ENCODE assay signal across 22 cellular contexts in genomic region chr9:132853482-132853881, GRCh38. TPM values are rescaled to one million over a fixed set of nuclear protein-coding genes. Genes with fewer than 3 reads are reported as not detected.
DNase-seq lines count a peak whose midpoint lies in the region; ATAC-seq, FAIRE-seq and TF ChIP-seq lines count a peak whose summit lies in the region.
"Had no signal": no experiment of that assay in that cellular context is flagged by ENCODE, and none has a peak within 500 bp of the region (broad histone marks: within the 10 kb centered on the region; RNA-seq: fewer than 3 reads in every experiment).

No MANE protein-coding gene starts in this region.

- H3K27me3 ChIP-seq in K562 (ENCODE audit: control insufficient read depth in 2 of 2, insufficient read depth in 2 of 2, low read length in 2 of 2): peaks cover 51 to 62% of the 10 kb centered on the region in 2 experiments

- H3K36me3 Mint-ChIP-seq in IgD-negative memory B cell (peaks cover 2% of the 10 kb centered on the region), glutamatergic neuron (ENCODE audit: unreplicated experiment) (no peaks in the 10 kb centered on the region)
- H3K36me3 Mint-ChIP-seq: CD8-positive, alpha-beta T cell had no signal

- H3K9me3 Mint-ChIP-seq in IgD-negative memory B cell (no peaks in the 10 kb centered on the region), glutamatergic neuron (ENCODE audit: unreplicated experiment) (peaks cover 2% of the 10 kb centered on the region)
- H3K9me3 Mint-ChIP-seq: CD4-positive, alpha-beta T cell; CD8-positive, alpha-beta T cell had no signal

- no peak for ATAC-seq in K562
- ATAC-seq in GM21723 (IDR thresholded peaks at IDR 0.05; ENCODE audit: unreplicated experiment): no peak
- ATAC-seq: A549; CD8-positive, alpha-beta T cell had no signal

- H2AFZ ChIP-seq in K562 (ENCODE audit: low read depth, low read length): no peak overlapping the region

- no peak for DNase-seq in K562 (ENCODE audit: extremely low read depth in 1 of 4, low spot score in 3 of 4)
- DNase-seq in glutamatergic neuron: no peak
- no peak for DNase-seq in activated CD4-positive, alpha-beta T cell treated with anti-CD3 and anti-CD28 coated beads, Interleukin-2, amount 50 U/mL, for 4 hours
- DNase-seq in stimulated activated CD4-positive, alpha-beta T cell treated with anti-CD3 and anti-CD28 coated beads, Interleukin-1b, Interleukin-23, amount 100 ng/mL, for 48 hours: no peak
- DNase-seq: AML-193; Caco-2; Calu3; CD4-positive, alpha-beta T cell; CD8-positive, alpha-beta T cell; DMS79 treated with DMSO at 0.1 percent for 48 hours; GF-D8 had no signal

- H3K27ac ChIP-seq in K562 (ENCODE audit: extremely low read depth, low read depth, low read length): no peak overlapping the region
- H3K27ac ChIP-seq: 22Rv1; A549; BLaER1 treated with 17β-estradiol and CSF1 and Interleukin-3, amounts not matched to agents 10 nM and 100 nM; C4-2B had no signal

- H3K4me1 Mint-ChIP-seq in IgD-negative memory B cell (peaks cover 15 to 32% (median 21%) of the 10 kb centered on the region in 3 donors), glutamatergic neuron (ENCODE audit: low read depth, unreplicated experiment) (peaks cover 1% of the 10 kb centered on the region)

- CTCF ChIA-PET in K562 (lab: Yijun Ruan, JAX; ENCODE audit: low intra/inter-chr PET ratio): no interaction called here

- 0 out of 2 replicates have a peak, but pooled peaks cover 3% of the 10 kb centered on the region for H4K20me1 ChIP-seq in K562 (replicated peaks; ENCODE audit: control insufficient read depth, insufficient read depth, low read length)
- H4K20me1 ChIP-seq: BLaER1 treated with 17β-estradiol and CSF1 and Interleukin-3, amounts not matched to agents 10 nM and 100 nM had no signal

- BruUV-seq in K562 (replicated peaks; lab: Mats Ljungman, UMichigan): no TSS peak

- TF ChIP-seq EP300 in K562 (IDR thresholded peaks at IDR 0.05; ENCODE audit: low read length): no peak

- no peak for FAIRE-seq in K562 (lab: Jason Lieb, UNC)
- FAIRE-seq: A549, D721Med, G401.6, GM12891, GM19239 had no signal

- in situ Hi-C loops in K562 (cut with MboI): no loop called here

- H3K27ac Mint-ChIP-seq in IgD-negative memory B cell (peak overlapping the region in 1 of 3 donors; percentile 25), glutamatergic neuron (ENCODE audit: unreplicated experiment) (no peak overlapping the region)
- H3K27ac Mint-ChIP-seq: B cell; CD4-positive, alpha-beta T cell; CD8-positive, alpha-beta T cell had no signal

- no peak overlapping the region for H3K4me2 ChIP-seq in K562 (ENCODE audit: insufficient read depth, low read length)
- H3K4me2 ChIP-seq: A549; BLaER1 treated with 17β-estradiol and CSF1 and Interleukin-3, amounts not matched to agents 10 nM and 100 nM had no signal

- H3K4me1 ChIP-seq in K562 (replicated peaks in 1 of 2; ENCODE audit: control insufficient read depth in 2 of 2, insufficient read depth in 2 of 2, low read length in 2 of 2): peaks cover 0 to 8% of the 10 kb centered on the region in 2 experiments; a peak in 1 of 5 replicates
- H3K4me1 ChIP-seq: A549, Caco-2 had no signal

- H3K9ac ChIP-seq in K562 (ENCODE audit: insufficient read depth in 1 of 2, low read depth in 2 of 2, low read length in 2 of 2): no peak overlapping the region
- H3K9ac ChIP-seq: BLaER1 treated with 17β-estradiol and CSF1 and Interleukin-3, amounts not matched to agents 10 nM and 100 nM had no signal

- no peaks in the 10 kb centered on the region for H3K36me3 ChIP-seq in K562 (ENCODE audit: control insufficient read depth, insufficient read depth, low read length)
- H3K36me3 ChIP-seq: BLaER1 treated with 17β-estradiol and CSF1 and Interleukin-3, amounts not matched to agents 10 nM and 100 nM had no signal

- H3K9me1 ChIP-seq in K562 (ENCODE audit: control insufficient read depth, insufficient read depth, low read length): no peaks in the 10 kb centered on the region

- POLR2A ChIA-PET in K562 (lab: Yijun Ruan, JAX): interaction anchor here (0.6 kb wide), 1 partner anchor 213 kb away, joined by 4 read pairs; no protein-coding TSS in a partner anchor

- no peak for TF ChIP-seq RAD21 in K562 (CRISPR knock-in tag; conservative IDR thresholded peaks at IDR 0.05 in 1 of 2, IDR thresholded peaks at IDR 0.05 in 1 of 2)

- H3K9me3 ChIP-seq in K562 (replicated peaks; ENCODE audit: control insufficient read depth, insufficient read depth, low read depth, low read length): no peaks in the 10 kb centered on the region
- H3K9me3 ChIP-seq: A549; BLaER1 treated with 17β-estradiol and CSF1 and Interleukin-3, amounts not matched to agents 10 nM and 100 nM; Caco-2 had no signal

- TF ChIP-seq POLR2A in K562 (conservative IDR thresholded peaks at IDR 0.05): no peak

- no peak for TF ChIP-seq CTCF in K562 (IDR thresholded peaks at IDR 0.05 in 2 of 3, conservative IDR thresholded peaks at IDR 0.05 in 1 of 3; ENCODE audit: insufficient read depth in 2 of 3, low read depth in 1 of 3, low read length in 3 of 3)
- TF ChIP-seq CTCF in glutamatergic neuron (IDR thresholded peaks at IDR 0.05; ENCODE audit: partially characterized antibody, unreplicated experiment): no peak

- peak overlapping the region in 3 of 4 donors; percentile 48 to 92 (median 84) for H3K4me3 Mint-ChIP-seq in IgD-negative memory B cell
- peak overlapping the region; percentile 20 for H3K4me3 Mint-ChIP-seq in glutamatergic neuron (ENCODE audit: unreplicated experiment)
- H3K4me3 Mint-ChIP-seq: CD4-positive, alpha-beta T cell; CD8-positive, alpha-beta T cell had no signal

- H3K27me3 Mint-ChIP-seq in IgD-negative memory B cell (peaks cover 7% of the 10 kb centered on the region), glutamatergic neuron (ENCODE audit: unreplicated experiment) (peaks cover 5% of the 10 kb centered on the region)
- H3K27me3 Mint-ChIP-seq: B cell; CD4-positive, alpha-beta T cell had no signal

- H3K79me2 ChIP-seq in K562 (ENCODE audit: control insufficient read depth, insufficient read depth, low read length): no peaks in the 10 kb centered on the region

- WGBS in K562 (ENCODE audit: insufficient coverage, low coverage, missing lambda C conversion rate): 3% methylated on average over 3 of the region's 4 CpGs

- H3K4me3 ChIP-seq in K562: no peak overlapping the region
- H3K4me3 ChIP-seq: A549; BLaER1 treated with 17β-estradiol and CSF1 and Interleukin-3, amounts not matched to agents 10 nM and 100 nM had no signal

- intact Hi-C loops in K562 (cut with micrococcal nuclease): no loop called here

TF ChIP-seq in K562, 482 proteins besides CTCF, POLR2A, EP300 and RAD21:
- peak; percentile 54 for TF ChIP-seq ZNF121 (CRISPR knock-in tag; conservative IDR thresholded peaks at IDR 0.05)
- no peak for TF ChIP-seq BCOR (IDR thresholded peaks at IDR 0.05)
- TF ChIP-seq BHLHE40 (IDR thresholded peaks at IDR 0.05; ENCODE audit: low read length): no peak

RNA-seq across cellular contexts. Expression of gene AK8, which starts 24.6 kb away (rescaled TPM):
- polyA plus RNA-seq in IgD-negative memory B cell (11.8 TPM), K562 (2011; rRNA removed) (0.03 TPM in 1 of 2 replicates, not detected in the other), K562 (2014; fragmentation: Illumina TruSeq; extraction: Trizol) (not detected in 2 replicates), K562 (2014; fragmentation: Nextera tagmentation; extraction: Ambion mirVana) (under 1 TPM; 0.06 to 0.37 TPM), K562 (2014; rRNA removed) (not detected in 2 replicates)
- total RNA-seq in K562 (2011; cell fraction: chromatin; rRNA removed; ENCODE audit: low replicate concordance): not detected in 2 replicates
- total RNA-seq in K562 (2011; cell fraction: nucleolus; rRNA removed): not detected in 2 replicates
- 0.22 TPM in 1 of 2 replicates, not detected in the other for total RNA-seq in K562 (2011; cell fraction: nucleoplasm; rRNA removed)
- total RNA-seq in K562 (2014; rRNA removed) (not detected in 2 replicates), K562 (2014; rRNA removed; fragmentation: Illumina TruSeq; extraction: Trizol) (not detected in 2 replicates), K562 (2015; rRNA removed; fragmentation: Illumina TruSeq; extraction: Trizol) (not detected in 2 replicates), K562 (2021) (not detected in 2 replicates), glutamatergic neuron (ENCODE audit: unreplicated experiment) (0.44 TPM)
- not detected in 2 replicates for polyA plus RNA-seq in K562 (2011; cell fraction: cytosol; rRNA removed)
- polyA plus RNA-seq in K562 (2011; cell fraction: nucleus; rRNA removed): 0.06 and 0.09 TPM in 2 replicates
- polyA plus RNA-seq in K562 (2012): 0.05 and 0.36 TPM in 2 replicates
- 0.09 TPM in 1 of 2 replicates, not detected in the other for polyA minus RNA-seq in K562 (2011; rRNA and poly(A)+ RNA removed)
- not detected in 2 replicates for polyA minus RNA-seq in K562 (2011; cell fraction: cytosol; rRNA and poly(A)+ RNA removed)
- 0.22 and 0.27 TPM in 2 replicates for polyA minus RNA-seq in K562 (2011; cell fraction: nucleus; rRNA and poly(A)+ RNA removed)
- total RNA-seq: CD4-positive, alpha-beta T cell; CD8-positive, alpha-beta T cell had no signal

RNA-seq across cellular contexts. Expression of gene SPACA9, which starts 25.2 kb away (rescaled TPM):
- 4.6 TPM for polyA plus RNA-seq in IgD-negative memory B cell
- total RNA-seq in K562 (2011; cell fraction: chromatin; rRNA removed; ENCODE audit: low replicate concordance): 0.33 and 0.46 TPM in 2 replicates
- total RNA-seq in K562 (2011; cell fraction: nucleolus; rRNA removed): 0.17 and 0.26 TPM in 2 replicates
- 0.37 and 0.69 TPM in 2 replicates for total RNA-seq in K562 (2011; cell fraction: nucleoplasm; rRNA removed)
- 0.36 and 0.41 TPM in 2 replicates for total RNA-seq in K562 (2014; rRNA removed)
- 0.33 and 0.54 TPM in 2 replicates for total RNA-seq in K562 (2014; rRNA removed; fragmentation: Illumina TruSeq; extraction: Trizol)
- total RNA-seq in K562 (2015; rRNA removed; fragmentation: Illumina TruSeq; extraction: Trizol): 0.22 and 0.30 TPM in 2 replicates
- 0.38 and 0.40 TPM in 2 replicates for total RNA-seq in K562 (2021)
- 0.45 and 0.61 TPM in 2 replicates for polyA plus RNA-seq in K562 (2011; rRNA removed)
- 0.53 and 0.70 TPM in 2 replicates for polyA plus RNA-seq in K562 (2011; cell fraction: cytosol; rRNA removed)
- 0.38 and 0.73 TPM in 2 replicates for polyA plus RNA-seq in K562 (2011; cell fraction: nucleus; rRNA removed)
- polyA plus RNA-seq in K562 (2012): 0.48 and 1.8 TPM in 2 replicates
- polyA plus RNA-seq in K562 (2014; fragmentation: Illumina TruSeq; extraction: Trizol): 0.51 and 0.75 TPM in 2 replicates
- under 1 TPM; 0.06 to 0.17 TPM for polyA plus RNA-seq in K562 (2014; fragmentation: Nextera tagmentation; extraction: Ambion mirVana)
- 0.41 and 0.71 TPM in 2 replicates for polyA plus RNA-seq in K562 (2014; rRNA removed)
- 0.15 and 0.25 TPM in 2 replicates for polyA minus RNA-seq in K562 (2011; rRNA and poly(A)+ RNA removed)
- 0.57 TPM in 1 of 2 replicates, not detected in the other for polyA minus RNA-seq in K562 (2011; cell fraction: cytosol; rRNA and poly(A)+ RNA removed)
- polyA minus RNA-seq in K562 (2011; cell fraction: nucleus; rRNA and poly(A)+ RNA removed): 0.13 and 0.22 TPM in 2 replicates
- 5.0 TPM for total RNA-seq in glutamatergic neuron (ENCODE audit: unreplicated experiment)
